1 cellular context compared by ENCODE assay signal in the genomic region with DNA sequence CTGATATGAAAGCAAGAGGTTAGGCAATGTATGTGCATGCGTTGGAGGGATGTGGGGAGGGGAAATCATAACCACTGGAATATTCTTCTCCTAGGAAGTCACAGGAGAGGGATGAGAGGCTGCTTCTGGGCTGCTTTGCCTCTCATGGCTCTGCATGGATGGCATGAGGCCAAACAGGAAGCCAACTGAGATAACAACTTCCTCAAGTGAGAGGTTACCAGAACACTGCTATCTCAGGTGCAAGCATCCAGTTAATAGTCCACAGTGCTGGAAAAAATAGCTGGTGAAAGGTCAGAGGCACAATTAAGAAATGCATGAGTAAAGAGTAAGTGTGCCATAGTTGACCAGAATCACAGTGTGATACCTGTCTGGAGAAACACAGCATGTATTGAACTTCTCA.
TF ChIP-seq lines count a peak whose summit lies in the region.

No MANE protein-coding gene starts in this region.

TF ChIP-seq in GM12878, 131 proteins besides CTCF, POLR2A, EP300 and RAD21 (continued from another document):
- TF ChIP-seq, protein P1, sequence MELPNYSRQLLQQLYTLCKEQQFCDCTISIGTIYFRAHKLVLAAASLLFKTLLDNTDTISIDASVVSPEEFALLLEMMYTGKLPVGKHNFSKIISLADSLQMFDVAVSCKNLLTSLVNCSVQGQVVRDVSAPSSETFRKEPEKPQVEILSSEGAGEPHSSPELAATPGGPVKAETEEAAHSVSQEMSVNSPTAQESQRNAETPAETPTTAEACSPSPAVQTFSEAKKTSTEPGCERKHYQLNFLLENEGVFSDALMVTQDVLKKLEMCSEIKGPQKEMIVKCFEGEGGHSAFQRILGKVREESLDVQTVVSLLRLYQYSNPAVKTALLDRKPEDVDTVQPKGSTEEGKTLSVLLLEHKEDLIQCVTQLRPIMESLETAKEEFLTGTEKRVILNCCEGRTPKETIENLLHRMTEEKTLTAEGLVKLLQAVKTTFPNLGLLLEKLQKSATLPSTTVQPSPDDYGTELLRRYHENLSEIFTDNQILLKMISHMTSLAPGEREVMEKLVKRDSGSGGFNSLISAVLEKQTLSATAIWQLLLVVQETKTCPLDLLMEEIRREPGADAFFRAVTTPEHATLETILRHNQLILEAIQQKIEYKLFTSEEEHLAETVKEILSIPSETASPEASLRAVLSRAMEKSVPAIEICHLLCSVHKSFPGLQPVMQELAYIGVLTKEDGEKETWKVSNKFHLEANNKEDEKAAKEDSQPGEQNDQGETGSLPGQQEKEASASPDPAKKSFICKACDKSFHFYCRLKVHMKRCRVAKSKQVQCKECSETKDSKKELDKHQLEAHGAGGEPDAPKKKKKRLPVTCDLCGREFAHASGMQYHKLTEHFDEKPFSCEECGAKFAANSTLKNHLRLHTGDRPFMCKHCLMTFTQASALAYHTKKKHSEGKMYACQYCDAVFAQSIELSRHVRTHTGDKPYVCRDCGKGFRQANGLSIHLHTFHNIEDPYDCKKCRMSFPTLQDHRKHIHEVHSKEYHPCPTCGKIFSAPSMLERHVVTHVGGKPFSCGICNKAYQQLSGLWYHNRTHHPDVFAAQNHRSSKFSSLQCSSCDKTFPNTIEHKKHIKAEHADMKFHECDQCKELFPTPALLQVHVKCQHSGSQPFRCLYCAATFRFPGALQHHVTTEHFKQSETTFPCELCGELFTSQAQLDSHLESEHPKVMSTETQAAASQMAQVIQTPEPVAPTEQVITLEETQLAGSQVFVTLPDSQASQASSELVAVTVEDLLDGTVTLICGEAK (IDR thresholded peaks at IDR 0.05; ENCODE audit: borderline replicate concordance): no peak
- TF ChIP-seq SUPT20H (IDR thresholded peaks at IDR 0.05; ENCODE audit: borderline replicate concordance, control insufficient read depth, low read depth, low read length) (no peak), MAX (IDR thresholded peaks at IDR 0.05; ENCODE audit: low read depth, low read length) (no peak), RCOR1 (conservative IDR thresholded peaks at IDR 0.05; ENCODE audit: low read depth, low read length) (no peak), IKZF1 (conservative IDR thresholded peaks at IDR 0.05) (no peak), FOXK2 (IDR thresholded peaks at IDR 0.05) (no peak), BACH1 (IDR thresholded peaks at IDR 0.05; ENCODE audit: borderline replicate concordance) (no peak), SMAD1 (IDR thresholded peaks at IDR 0.05; ENCODE audit: low read depth, partially characterized antibody) (no peak), JUNB (IDR thresholded peaks at IDR 0.05) (no peak)
- TF ChIP-seq, protein P2, sequence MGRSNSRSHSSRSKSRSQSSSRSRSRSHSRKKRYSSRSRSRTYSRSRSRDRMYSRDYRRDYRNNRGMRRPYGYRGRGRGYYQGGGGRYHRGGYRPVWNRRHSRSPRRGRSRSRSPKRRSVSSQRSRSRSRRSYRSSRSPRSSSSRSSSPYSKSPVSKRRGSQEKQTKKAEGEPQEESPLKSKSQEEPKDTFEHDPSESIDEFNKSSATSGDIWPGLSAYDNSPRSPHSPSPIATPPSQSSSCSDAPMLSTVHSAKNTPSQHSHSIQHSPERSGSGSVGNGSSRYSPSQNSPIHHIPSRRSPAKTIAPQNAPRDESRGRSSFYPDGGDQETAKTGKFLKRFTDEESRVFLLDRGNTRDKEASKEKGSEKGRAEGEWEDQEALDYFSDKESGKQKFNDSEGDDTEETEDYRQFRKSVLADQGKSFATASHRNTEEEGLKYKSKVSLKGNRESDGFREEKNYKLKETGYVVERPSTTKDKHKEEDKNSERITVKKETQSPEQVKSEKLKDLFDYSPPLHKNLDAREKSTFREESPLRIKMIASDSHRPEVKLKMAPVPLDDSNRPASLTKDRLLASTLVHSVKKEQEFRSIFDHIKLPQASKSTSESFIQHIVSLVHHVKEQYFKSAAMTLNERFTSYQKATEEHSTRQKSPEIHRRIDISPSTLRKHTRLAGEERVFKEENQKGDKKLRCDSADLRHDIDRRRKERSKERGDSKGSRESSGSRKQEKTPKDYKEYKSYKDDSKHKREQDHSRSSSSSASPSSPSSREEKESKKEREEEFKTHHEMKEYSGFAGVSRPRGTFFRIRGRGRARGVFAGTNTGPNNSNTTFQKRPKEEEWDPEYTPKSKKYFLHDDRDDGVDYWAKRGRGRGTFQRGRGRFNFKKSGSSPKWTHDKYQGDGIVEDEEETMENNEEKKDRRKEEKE (IDR thresholded peaks at IDR 0.05): no peak
